ENCODE assay signal across 1 cellular context in genomic region chr4:87150498-87151261, GRCh38.
TF ChIP-seq lines count a peak whose summit lies in the region.

No MANE protein-coding gene starts in this region.

TF ChIP-seq in GM12878, 131 proteins besides CTCF, POLR2A, EP300 and RAD21 (continued from another document and continues in another):
- TF ChIP-seq RELB (IDR thresholded peaks at IDR 0.05; ENCODE audit: low read depth): no peak
- no peak for TF ChIP-seq CREB1 (IDR thresholded peaks at IDR 0.05; ENCODE audit: low read depth)
- no peak for TF ChIP-seq SIN3A (IDR thresholded peaks at IDR 0.05; ENCODE audit: low read depth, low read length)
- TF ChIP-seq NR2C2 (IDR thresholded peaks at IDR 0.05; ENCODE audit: borderline replicate concordance, control insufficient read depth, insufficient read length, low read depth): no peak
- TF ChIP-seq CREM (IDR thresholded peaks at IDR 0.05; ENCODE audit: low read depth): no peak
- TF ChIP-seq ZNF207 (IDR thresholded peaks at IDR 0.05; ENCODE audit: borderline replicate concordance): no peak
- TF ChIP-seq BACH1 (IDR thresholded peaks at IDR 0.05; ENCODE audit: borderline replicate concordance): no peak
- TF ChIP-seq MTA3 (IDR thresholded peaks at IDR 0.05; ENCODE audit: borderline replicate concordance, low read length): no peak
- TF ChIP-seq YY1 (IDR thresholded peaks at IDR 0.05; ENCODE audit: low read depth, low read length): no peak
- TF ChIP-seq REST (IDR thresholded peaks at IDR 0.05; ENCODE audit: low read depth, low read length): no peak
- TF ChIP-seq CHD4 (IDR thresholded peaks at IDR 0.05): no peak
- no peak for TF ChIP-seq FOXK2 (IDR thresholded peaks at IDR 0.05)
- 0 out of 2 replicates have a peak, but pooled peaks have one; percentile 34 for TF ChIP-seq IKZF1 (conservative IDR thresholded peaks at IDR 0.05)
- TF ChIP-seq ATF2 (IDR thresholded peaks at IDR 0.05; ENCODE audit: low read length): peak; percentile 71
- no peak for TF ChIP-seq E2F4 (IDR thresholded peaks at IDR 0.05; ENCODE audit: low read depth, low read length)
- no peak for TF ChIP-seq NR2C1 (IDR thresholded peaks at IDR 0.05)
- no peak for TF ChIP-seq FOS (IDR thresholded peaks at IDR 0.05; ENCODE audit: borderline replicate concordance, extremely low read depth, insufficient read length)
- no peak for TF ChIP-seq SUZ12 (IDR thresholded peaks at IDR 0.05; ENCODE audit: unreplicated experiment)
- no peak for TF ChIP-seq ZBTB11 (CRISPR knock-in tag; IDR thresholded peaks at IDR 0.05)
- no peak for TF ChIP-seq ZNF592 (IDR thresholded peaks at IDR 0.05)
- TF ChIP-seq MLLT1 (IDR thresholded peaks at IDR 0.05): no peak
- TF ChIP-seq SMAD1 (IDR thresholded peaks at IDR 0.05; ENCODE audit: low read depth, partially characterized antibody): no peak
- no peak for TF ChIP-seq HDAC2 (IDR thresholded peaks at IDR 0.05)
- no peak for TF ChIP-seq EGR1 (IDR thresholded peaks at IDR 0.05; ENCODE audit: borderline replicate concordance in 1 of 2, low read depth in 2 of 2, low read length in 2 of 2)
- no peak for TF ChIP-seq SIX5 (IDR thresholded peaks at IDR 0.05; ENCODE audit: low read depth, low read length, severe bottlenecking)
- peak in 1 of 2 experiments; percentile 27; a peak in 1 of 4 replicates for TF ChIP-seq IKZF2 (IDR thresholded peaks at IDR 0.05)
- no peak for TF ChIP-seq SREBF1 (IDR thresholded peaks at IDR 0.05; ENCODE audit: low read length)
- no peak for TF ChIP-seq NR2F1 (conservative IDR thresholded peaks at IDR 0.05)
- no peak for TF ChIP-seq GATAD2B (conservative IDR thresholded peaks at IDR 0.05; ENCODE audit: low read depth)
- no peak for TF ChIP-seq CEBPB (IDR thresholded peaks at IDR 0.05; ENCODE audit: borderline replicate concordance in 1 of 2, low read depth in 2 of 2, low read length in 2 of 2)
- no peak for TF ChIP-seq IRF4 (IDR thresholded peaks at IDR 0.05; ENCODE audit: low read depth, low read length)
- TF ChIP-seq FOXM1 (IDR thresholded peaks at IDR 0.05; ENCODE audit: low read depth, low read length): 0 out of 2 replicates have a peak, but pooled peaks have one; percentile 34
- no peak for TF ChIP-seq ESRRA (IDR thresholded peaks at IDR 0.05; ENCODE audit: low read length)
- 0 out of 4 replicates have a peak, but pooled peaks of 1 of the 2 experiments have one; percentile 28 for TF ChIP-seq BHLHE40 (IDR thresholded peaks at IDR 0.05; ENCODE audit: borderline replicate concordance in 1 of 2, low read depth in 2 of 2, low read length in 1 of 2)
- no peak for TF ChIP-seq PRDM15 (CRISPR knock-in tag; IDR thresholded peaks at IDR 0.05)
- TF ChIP-seq SMAD5 (IDR thresholded peaks at IDR 0.05; ENCODE audit: low read depth): no peak
- TF ChIP-seq STAT1 (conservative IDR thresholded peaks at IDR 0.05): no peak
- no peak for TF ChIP-seq YBX1 (IDR thresholded peaks at IDR 0.05)
- TF ChIP-seq BCL11A (IDR thresholded peaks at IDR 0.05; ENCODE audit: low read depth, low read length): no peak
